ENCODE assay signal across 14 cellular contexts in the genomic region with DNA sequence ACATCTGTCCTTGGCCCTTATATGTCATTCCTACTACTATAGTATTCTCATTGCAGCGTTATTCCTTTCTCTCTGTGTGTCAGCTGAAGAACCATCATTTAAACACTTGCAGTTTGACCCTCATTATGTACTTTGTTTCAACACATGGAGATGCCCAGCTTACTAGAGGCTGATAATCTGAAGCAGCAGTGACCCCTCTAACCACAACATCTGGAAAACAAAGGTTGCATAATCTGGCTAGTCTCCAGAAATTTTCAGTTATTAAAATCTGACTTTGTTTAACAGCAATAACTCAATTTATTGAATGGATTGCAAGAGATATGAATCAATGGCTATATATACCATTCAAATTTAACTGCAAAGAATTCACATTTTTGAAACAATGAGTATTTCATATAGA.
"Had no signal": no experiment of that assay in that cellular context is flagged by ENCODE, and none has a peak within 500 bp of the region (broad histone marks: within the 10 kb centered on the region; RNA-seq: fewer than 3 reads in every experiment).

No MANE protein-coding gene starts in this region.

- ATAC-seq: activated CD4-positive, CD25-positive, alpha-beta regulatory T cell treated with anti-CD3 and anti-CD28 coated beads, Interleukin-2, amount 50 U/mL, for 24 hours; effector memory CD8-positive, alpha-beta T cell; left ventricle myocardium superior; naive thymus-derived CD8-positive, alpha-beta T cell; stimulated activated memory B cell treated with anti-CD40 and anti-IgM and Interleukin-4, amounts not matched to agents 10 μg/mL and 1 μg/mL and 100 μg/mL, for 72 hours had no signal

- H3K4me3 ChIP-seq: ascending aorta had no signal

- DNase-seq: activated CD4-positive, alpha-beta T cell treated with anti-CD3 and anti-CD28 coated beads, Interleukin-2, amount 50 U/mL, for 1 hour; activated CD8-positive, alpha-beta memory T cell treated with anti-CD3 and anti-CD28 coated beads for 24 hours; activated naive CD4-positive, alpha-beta T cell treated with Interleukin-2 at 50 U/mL for 16 hours; dermis blood vessel endothelial cell; effector memory CD8-positive, alpha-beta T cell; head of caudate nucleus; kidney glomerular epithelial cell; left ventricle myocardium superior; mesenchymal stem cell; naive thymus-derived CD8-positive, alpha-beta T cell; stimulated activated CD4-positive, alpha-beta T cell treated with anti-CD3 and anti-CD28 coated beads, Interleukin-2, amount 100 ng/mL, for 48 hours had no signal
